Comparison of ENCODE assay signal across 8 cellular contexts in genomic region chr9:19231126-19232035, GRCh38. TPM values are rescaled to one million over a fixed set of nuclear protein-coding genes. Genes with fewer than 3 reads are reported as not detected.
DNase-seq lines count a peak whose midpoint lies in the region; TF ChIP-seq lines count a peak whose summit lies in the region.

No MANE protein-coding gene starts in this region.

- H3K9me3 ChIP-seq in colonic mucosa: no peaks in the 10 kb centered on the region
- H3K9me3 ChIP-seq in liver (ENCODE audit: control insufficient read depth in 4 of 4, low read length in 3 of 4): no peaks in the 10 kb centered on the region

- H3K4me1 ChIP-seq in colonic mucosa (peaks cover 9% of the 10 kb centered on the region), liver (ENCODE audit: control insufficient read depth in 4 of 4, insufficient read depth in 4 of 4, low read length in 3 of 4) (peaks cover 2 to 21% (median 13%) of the 10 kb centered on the region in 4 donors)

- DNase-seq in activated T-cell treated with anti-CD3 and anti-CD28 coated beads for 4 hours: peak; percentile 7
- DNase-seq in activated T-cell treated with anti-CD3 and anti-CD28 coated beads, Interleukin-2, amount 50 U/mL, for 1 hour: no peak
- DNase-seq in HEK293T (ENCODE audit: extremely low spot score): no peak
- peak; percentile 82 for DNase-seq in NCI-H69 (lab: John Stamatoyannopoulos, UW)
- peak; percentile 50 for DNase-seq in colonic mucosa
- DNase-seq in superior temporal gyrus (ENCODE audit: extremely low spot score): peak; percentile 57
- no peak for DNase-seq in islet precursor cell

- TF ChIP-seq CTCF in colonic mucosa (IDR thresholded peaks at IDR 0.05): no peak
- TF ChIP-seq CTCF in liver (IDR thresholded peaks at IDR 0.05; ENCODE audit: low read depth, low read length, missing input control): no peak

- H3K4me3 ChIP-seq in colonic mucosa: peak overlapping the region; percentile 98
- H3K4me3 ChIP-seq in liver (ENCODE audit: low read depth in 1 of 3, low read length in 3 of 3): peak overlapping the region; percentile 76 to 99 (median 88)

- intact Hi-C loops in colonic mucosa (cut with DNase I): no loop called here

- H3K36me3 ChIP-seq in colonic mucosa: no peaks in the 10 kb centered on the region
- H3K36me3 ChIP-seq in liver (ENCODE audit: control insufficient read depth in 4 of 4, insufficient read depth in 3 of 4, low read depth in 1 of 4, low read length in 3 of 4): no peaks in the 10 kb centered on the region

- H3K27ac ChIP-seq in colonic mucosa (peak overlapping the region; percentile 100), liver (ENCODE audit: low read depth in 1 of 2, low read length in 2 of 2) (peak overlapping the region; percentile 98 to 99)

- POLR2A ChIA-PET in HEK293T (lab: Yijun Ruan, JAX): interaction anchor here (2.3 to 3.0 kb wide), 2 partner anchors 16 to 29 kb away, joined by 10 to 15 read pairs; no protein-coding TSS in a partner anchor

- TF ChIP-seq RAD21 in liver (IDR thresholded peaks at IDR 0.05): no peak

- CTCF ChIA-PET in HEK293T (lab: Yijun Ruan, JAX): no interaction called here

- no peaks in the 10 kb centered on the region for H3K27me3 ChIP-seq in colonic mucosa
- H3K27me3 ChIP-seq in liver (ENCODE audit: control insufficient read depth in 4 of 4, insufficient read depth in 4 of 4, low read length in 3 of 4): no peaks in the 10 kb centered on the region

- H3K9ac ChIP-seq in colonic mucosa (ENCODE audit: low read depth in 2 of 2, low read length in 2 of 2) (peak overlapping the region; percentile 94 to 97), liver (ENCODE audit: low read depth in 1 of 2, low read length in 2 of 2) (peak overlapping the region; percentile 76 to 90)

- WGBS in liver: under 1% methylated on average over 40 of the region's 40 CpGs

TF ChIP-seq in HEK293T, 16 proteins besides CTCF, POLR2A, EP300 and RAD21:
- TF ChIP-seq ZNF384 (IDR thresholded peaks at IDR 0.05) (peak; percentile 61; the same call in 1 of the 2 replicates), FOXK2 (IDR thresholded peaks at IDR 0.05) (no peak), ELF4 (IDR thresholded peaks at IDR 0.05) (no peak), LEF1 (IDR thresholded peaks at IDR 0.05; ENCODE audit: borderline replicate concordance) (no peak)

TF ChIP-seq in liver, 16 proteins besides CTCF, POLR2A, EP300 and RAD21:
- TF ChIP-seq SP1 (IDR thresholded peaks at IDR 0.05) (no peak), REST (IDR thresholded peaks at IDR 0.05) (no peak), GABPA (IDR thresholded peaks at IDR 0.05 in 1 of 2, conservative IDR thresholded peaks at IDR 0.05 in 1 of 2) (no peak), NR2F2 (IDR thresholded peaks at IDR 0.05) (no peak), YY1 (IDR thresholded peaks at IDR 0.05) (no peak), JUND (IDR thresholded peaks at IDR 0.05) (no peak), TAF1 (conservative IDR thresholded peaks at IDR 0.05) (no peak), RXRA (IDR thresholded peaks at IDR 0.05) (no peak), HNF4A (conservative IDR thresholded peaks at IDR 0.05) (no peak), FOXA2 (IDR thresholded peaks at IDR 0.05) (no peak), MAX (IDR thresholded peaks at IDR 0.05) (no peak)
- TF ChIP-seq, protein P1, sequence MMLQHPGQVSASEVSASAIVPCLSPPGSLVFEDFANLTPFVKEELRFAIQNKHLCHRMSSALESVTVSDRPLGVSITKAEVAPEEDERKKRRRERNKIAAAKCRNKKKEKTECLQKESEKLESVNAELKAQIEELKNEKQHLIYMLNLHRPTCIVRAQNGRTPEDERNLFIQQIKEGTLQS (IDR thresholded peaks at IDR 0.05): no peak
- TF ChIP-seq, protein P2, sequence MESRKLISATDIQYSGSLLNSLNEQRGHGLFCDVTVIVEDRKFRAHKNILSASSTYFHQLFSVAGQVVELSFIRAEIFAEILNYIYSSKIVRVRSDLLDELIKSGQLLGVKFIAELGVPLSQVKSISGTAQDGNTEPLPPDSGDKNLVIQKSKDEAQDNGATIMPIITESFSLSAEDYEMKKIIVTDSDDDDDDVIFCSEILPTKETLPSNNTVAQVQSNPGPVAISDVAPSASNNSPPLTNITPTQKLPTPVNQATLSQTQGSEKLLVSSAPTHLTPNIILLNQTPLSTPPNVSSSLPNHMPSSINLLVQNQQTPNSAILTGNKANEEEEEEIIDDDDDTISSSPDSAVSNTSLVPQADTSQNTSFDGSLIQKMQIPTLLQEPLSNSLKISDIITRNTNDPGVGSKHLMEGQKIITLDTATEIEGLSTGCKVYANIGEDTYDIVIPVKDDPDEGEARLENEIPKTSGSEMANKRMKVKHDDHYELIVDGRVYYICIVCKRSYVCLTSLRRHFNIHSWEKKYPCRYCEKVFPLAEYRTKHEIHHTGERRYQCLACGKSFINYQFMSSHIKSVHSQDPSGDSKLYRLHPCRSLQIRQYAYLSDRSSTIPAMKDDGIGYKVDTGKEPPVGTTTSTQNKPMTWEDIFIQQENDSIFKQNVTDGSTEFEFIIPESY (IDR thresholded peaks at IDR 0.05): no peak
TF ChIP-seq in liver: peak in this region for 0.

RNA-seq across cellular contexts. Expression of gene DENND4C, which starts 0.9 kb away (rescaled TPM):
- total RNA-seq in colonic mucosa (10 to 100 TPM; 56.4 to 91.4 TPM), liver (10 to 100 TPM; 20.5 to 54.9 TPM)
- polyA plus RNA-seq in liver: 1 to 10 TPM; 6.9 to 9.1 TPM

Comparison
In these comparisons a context has a peak if more than half of its experiments do, and no peak if none do; other contexts are left out.
1. DNase-seq: peak in activated T-cell treated with anti-CD3 and anti-CD28 coated beads for 4 hours (single experiment), NCI-H69 (single experiment), colonic mucosa (single experiment) and superior temporal gyrus (single experiment); none in activated T-cell treated with anti-CD3 and anti-CD28 coated beads, Interleukin-2, amount 50 U/mL, for 1 hour (single experiment), HEK293T (single experiment) and islet precursor cell (single experiment).